Comparison of ENCODE assay signal across 8 cellular contexts in genomic region chr7:70694909-70695803, GRCh38.
A peak's percentile ranks its signal among the peaks of the same experiment; 100 is the strongest.
DNase-seq lines count a peak whose midpoint lies in the region; ATAC-seq and TF ChIP-seq lines count a peak whose summit lies in the region.

No MANE protein-coding gene starts in this region.

- H3K27me3 Mint-ChIP-seq in activated CD4-positive, alpha-beta memory T cell treated with anti-CD3 and anti-CD28 coated beads for 36 hours = peaks cover 37% of the 10 kb centered on the region

- in situ Hi-C loops in KBM-7 (cut with MboI; ENCODE audit: low pct_unique_long_range_greater_than_20kb, low sequenced_read_pairs) = no loop called here

- no peaks in the 10 kb centered on the region for H3K27me3 ChIP-seq in psoas muscle (ENCODE audit: insufficient read depth in 3 of 3, low read length in 2 of 3)

- H3K4me3 Mint-ChIP-seq in activated CD4-positive, alpha-beta memory T cell treated with anti-CD3 and anti-CD28 coated beads for 36 hours = peak overlapping the region; percentile 74

- H3K4me1 Mint-ChIP-seq in activated CD4-positive, alpha-beta memory T cell treated with anti-CD3 and anti-CD28 coated beads for 36 hours (ENCODE audit: low read depth) = peaks cover 7% of the 10 kb centered on the region

- no peak for TF ChIP-seq CTCF in C4-2B (conservative IDR thresholded peaks at IDR 0.05)
- TF ChIP-seq CTCF in psoas muscle (IDR thresholded peaks at IDR 0.05) = no peak

- DNase-seq in activated CD4-positive, alpha-beta memory T cell treated with anti-CD3 and anti-CD28 coated beads for 36 hours = no peak
- peak; percentile 33 for DNase-seq in foreskin melanocyte
- DNase-seq in psoas muscle = peak; percentile 32 to 53
- no peak for DNase-seq in KBM-7
- no peak for DNase-seq in AML-193 (lab: John Stamatoyannopoulos, UW)

- POLR2A ChIA-PET in activated CD4-positive, alpha-beta memory T cell treated with anti-CD3 and anti-CD28 coated beads for 36 hours (lab: Charles Lee) = interaction anchor here (0.9 to 1.4 kb wide), 3 partner anchors 13 to 82 kb away, joined by 3 read pairs; no protein-coding TSS in a partner anchor

- peak overlapping the region; percentile 24 for H3K27ac Mint-ChIP-seq in activated CD4-positive, alpha-beta memory T cell treated with anti-CD3 and anti-CD28 coated beads for 36 hours

- peak overlapping the region; percentile 81 for H3K4me3 ChIP-seq in psoas muscle

- H3K27ac ChIP-seq in C4-2B = peak overlapping the region; percentile 39
- H3K27ac ChIP-seq in psoas muscle = peak overlapping the region; percentile 81

- intact Hi-C loops in activated CD4-positive, alpha-beta memory T cell treated with anti-CD3 and anti-CD28 coated beads for 36 hours (cut with micrococcal nuclease) = loop anchor here (2.0 to 5.0 kb wide), 2 partner anchors 46 to 333 kb away; no protein-coding TSS in a partner anchor
- intact Hi-C loops in psoas muscle (cut with DNase I) = loop anchor here (5.0 to 10.0 kb wide), 7 partner anchors 123 to 653 kb away; no protein-coding TSS in a partner anchor

- H3K9me3 Mint-ChIP-seq in activated CD4-positive, alpha-beta memory T cell treated with anti-CD3 and anti-CD28 coated beads for 36 hours = no peaks in the 10 kb centered on the region

- WGBS in psoas muscle, 3 donors = 0 to 1% (median 1%) methylated on average over 59 to 82 of the region's 82 CpGs

- no peaks in the 10 kb centered on the region for H3K9me3 ChIP-seq in psoas muscle

- H3K36me3 ChIP-seq in psoas muscle (ENCODE audit: insufficient read depth in 1 of 2, low read depth in 1 of 2) = no peaks in the 10 kb centered on the region

- peak; percentile 4 for ATAC-seq in GM21576 (IDR thresholded peaks at IDR 0.05; ENCODE audit: unreplicated experiment)
- peak in 3 of 4 donors; percentile 14 to 43 (median 30) for ATAC-seq in psoas muscle
- ATAC-seq in HG03378 (IDR thresholded peaks at IDR 0.05; ENCODE audit: unreplicated experiment) = no peak

- peaks cover 28% of the 10 kb centered on the region for H3K4me1 ChIP-seq in psoas muscle

- peaks cover 2% of the 10 kb centered on the region for H3K36me3 Mint-ChIP-seq in activated CD4-positive, alpha-beta memory T cell treated with anti-CD3 and anti-CD28 coated beads for 36 hours

- CTCF ChIA-PET in activated CD4-positive, alpha-beta memory T cell treated with anti-CD3 and anti-CD28 coated beads for 36 hours (lab: Charles Lee) = interaction anchor here (0.7 to 2.0 kb wide), 2 partner anchors 9 to 871 kb away, joined by 3 to 5 read pairs; no protein-coding TSS in a partner anchor

Comparison
In these comparisons a context has a peak if more than half of its experiments do, and no peak if none do; other contexts are left out.
1. DNase-seq: peak in foreskin melanocyte (single experiment) and psoas muscle (2 of 2); none in activated CD4-positive, alpha-beta memory T cell treated with anti-CD3 and anti-CD28 coated beads for 36 hours (single experiment), KBM-7 (single experiment) and AML-193 (0 of 2).